16 cellular contexts compared by ENCODE assay signal in genomic region chr1:184941735-184942134, GRCh38. TPM values are rescaled to one million over a fixed set of nuclear protein-coding genes. Genes with fewer than 3 reads are reported as not detected.
A peak's percentile ranks its signal among the peaks of the same experiment; 100 is the strongest.
DNase-seq lines count a peak whose midpoint lies in the region; ATAC-seq, FAIRE-seq and TF ChIP-seq lines count a peak whose summit lies in the region.
"Had no signal": no experiment of that assay in that cellular context is flagged by ENCODE, and none has a peak within 500 bp of the region (broad histone marks: within the 10 kb centered on the region; RNA-seq: fewer than 3 reads in every experiment).

No MANE protein-coding gene starts in this region.

- no peak overlapping the region for H3K4me3 ChIP-seq in BE2C (ENCODE audit: low read depth, low read length)
- H3K4me3 ChIP-seq: neural progenitor cell, tibial nerve had no signal

- DNase-seq in GM12891 (ENCODE audit: insufficient read length, low spot score): no peak
- DNase-seq in NCI-H526 treated with DMSO at 0.1 percent for 48 hours (lab: John Stamatoyannopoulos, UW): no peak
- DNase-seq in BE2C: no peak
- DNase-seq in foreskin melanocyte: no peak
- no peak for DNase-seq in frontal cortex (ENCODE audit: low spot score in 2 of 2)
- DNase-seq: activated CD4-positive, CD25-positive, alpha-beta regulatory T cell treated with anti-CD3 and anti-CD28 coated beads, Interleukin-2, amount 50 U/mL, for 72 hours; CD4-positive, alpha-beta T cell; NCI-H2029 treated with DMSO at 0.1 percent for 48 hours; RPMI8226 had no signal

- no peaks in the 10 kb centered on the region for H3K4me1 ChIP-seq in BE2C
- H3K4me1 ChIP-seq: neural progenitor cell had no signal

- FAIRE-seq in GM12891 (lab: Jason Lieb, UNC): peak; percentile 83
- no peak for FAIRE-seq in frontal cortex (lab: Jason Lieb, UNC)
- FAIRE-seq: astrocyte, keratinocyte had no signal

- TF ChIP-seq POLR2A in GM12891 (IDR thresholded peaks at IDR 0.05; ENCODE audit: low read depth, low read length): no peak

- TF ChIP-seq CTCF in BE2C (IDR thresholded peaks at IDR 0.05; ENCODE audit: low read depth, low read length): no peak

- peak; percentile 74 for ATAC-seq in GM18907 (IDR thresholded peaks at IDR 0.05; ENCODE audit: unreplicated experiment)
- ATAC-seq in HG02642 (IDR thresholded peaks at IDR 0.05; ENCODE audit: poor library complexity, unreplicated experiment): peak; percentile 80
- peak; percentile 74 for ATAC-seq in HG03520 (IDR thresholded peaks at IDR 0.05; ENCODE audit: unreplicated experiment)

- no peaks in the 10 kb centered on the region for H3K36me3 ChIP-seq in BE2C
- H3K36me3 ChIP-seq: neural progenitor cell, tibial nerve had no signal

- no peaks in the 10 kb centered on the region for H3K27me3 ChIP-seq in BE2C
- H3K27me3 ChIP-seq: neural progenitor cell, tibial nerve had no signal

- H3K9me3 ChIP-seq in BE2C: no peaks in the 10 kb centered on the region
- H3K9me3 ChIP-seq: tibial nerve had no signal

TF ChIP-seq in GM12891, 5 proteins besides CTCF, POLR2A, EP300 and RAD21:
- TF ChIP-seq TAF1 (IDR thresholded peaks at IDR 0.05; ENCODE audit: low read depth, low read length) (no peak), SPI1 (IDR thresholded peaks at IDR 0.05; ENCODE audit: low read depth, low read length) (no peak), POU2F2 (IDR thresholded peaks at IDR 0.05; ENCODE audit: low read depth, low read length) (no peak), PAX5 (IDR thresholded peaks at IDR 0.05; ENCODE audit: insufficient read depth, low read length, severe bottlenecking) (no peak), POLR2AphosphoS5 (IDR thresholded peaks at IDR 0.05; ENCODE audit: low read depth, low read length) (no peak)
TF ChIP-seq in GM12891: peak in this region for 0.

RNA-seq across cellular contexts. Expression of gene NIBAN1, which starts 32.6 kb away (rescaled TPM):
- polyA plus RNA-seq in GM12891 (2012; ENCODE audit: low read depth, missing spikeins): 17.5 TPM
- polyA plus RNA-seq in BE2C (2012; ENCODE audit: insufficient read depth, insufficient read length, low read depth): 0.32 TPM
- total RNA-seq in frontal cortex: 2.4 TPM
